8 cellular contexts compared by ENCODE assay signal in the genomic region with DNA sequence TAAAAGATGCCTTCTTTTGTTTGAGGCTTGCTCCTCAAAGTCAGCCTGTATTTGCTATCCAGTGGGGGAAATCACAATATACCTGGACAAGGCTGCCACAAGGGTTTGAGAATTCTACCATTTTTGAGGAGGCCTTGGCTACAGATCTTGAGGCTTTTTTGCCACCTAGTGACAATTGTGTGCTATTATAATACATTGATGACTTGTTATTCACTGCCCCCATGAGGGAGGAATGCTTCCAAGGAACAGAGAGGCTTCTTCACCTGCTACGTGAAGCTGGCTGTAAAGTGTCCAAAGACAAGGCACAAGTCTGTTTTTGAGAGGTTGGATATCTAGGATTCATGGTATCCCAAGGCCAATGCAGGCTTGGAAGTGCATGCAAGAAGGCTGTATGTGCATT.
DNase-seq lines count a peak whose midpoint lies in the region; ATAC-seq and TF ChIP-seq lines count a peak whose summit lies in the region.

No MANE protein-coding gene starts in this region.

- intact Hi-C loops in Panc1 (cut with micrococcal nuclease; ENCODE audit: unreplicated experiment): no loop called here

- CTCF ChIA-PET in Panc1 (lab: Charles Lee): no interaction called here

- H3K9me3 ChIP-seq in Panc1 (ENCODE audit: control insufficient read depth, insufficient read depth, low read depth, low read length): no peaks in the 10 kb centered on the region

- in situ Hi-C loops in GM13976 (cut with MboI; ENCODE audit: low sequenced_read_pairs, unreplicated experiment) (no loop called here), Panc1 (cut with HindIII; ENCODE audit: low pct_unique_long_range_greater_than_20kb, low sequenced_read_pairs) (no loop called here)

- no TSS peak for BruUV-seq in Panc1 (replicated peaks; lab: Mats Ljungman, UMichigan)

- DNase-seq in GM13976 (ENCODE audit: low spot score) (no peak), Panc1 (ENCODE audit: low read depth, low spot score) (no peak), fibroblast of villous mesenchyme (ENCODE audit: low read depth) (peak; percentile 28), NCI-H526 treated with DMSO at 0.1 percent for 48 hours (lab: John Stamatoyannopoulos, UW) (no peak), SKM-1 (lab: John Stamatoyannopoulos, UW; ENCODE audit: unreplicated experiment) (no peak)
- DNase-seq in activated T-cell treated with anti-CD3 and anti-CD28 coated beads, Interleukin-2, amount 50 U/mL, for 1 hour: no peak

- ATAC-seq in Panc1: no peak
- ATAC-seq in HG02884 (IDR thresholded peaks at IDR 0.05; ENCODE audit: unreplicated experiment): no peak

- no peaks in the 10 kb centered on the region for H3K36me3 ChIP-seq in Panc1 (ENCODE audit: control insufficient read depth, insufficient read depth, low read length)

- POLR2A ChIA-PET in Panc1 (lab: Charles Lee): no interaction called here

- H3K27ac ChIP-seq in 22Rv1: no peak overlapping the region
- no peak overlapping the region for H3K27ac ChIP-seq in Panc1 (ENCODE audit: low read length)

- H3K4me3 ChIP-seq in Panc1 (ENCODE audit: low read depth in 2 of 2, low read length in 2 of 2) (no peak overlapping the region), fibroblast of villous mesenchyme (ENCODE audit: low read depth, low read length) (no peak overlapping the region)

- TF ChIP-seq CTCF in 22Rv1 (IDR thresholded peaks at IDR 0.05) (peak; percentile 20; the same call in 1 of the 2 replicates), GM13976 (IDR thresholded peaks at IDR 0.05; ENCODE audit: borderline replicate concordance, control extremely low read depth, extremely low read depth, insufficient read depth, missing control alignments) (peak; percentile 14), Panc1 (IDR thresholded peaks at IDR 0.05) (peak; percentile 47), fibroblast of villous mesenchyme (IDR thresholded peaks at IDR 0.05; ENCODE audit: insufficient read depth, low read depth, low read length) (peak; percentile 32)

- no peaks in the 10 kb centered on the region for H3K4me1 ChIP-seq in Panc1 (ENCODE audit: control insufficient read depth, insufficient read depth, low read length)

- H3K27me3 ChIP-seq in Panc1 (ENCODE audit: control insufficient read depth, insufficient read depth, low read length): no peaks in the 10 kb centered on the region
